ENCODE assay signal across 8 cellular contexts in the genomic region with DNA sequence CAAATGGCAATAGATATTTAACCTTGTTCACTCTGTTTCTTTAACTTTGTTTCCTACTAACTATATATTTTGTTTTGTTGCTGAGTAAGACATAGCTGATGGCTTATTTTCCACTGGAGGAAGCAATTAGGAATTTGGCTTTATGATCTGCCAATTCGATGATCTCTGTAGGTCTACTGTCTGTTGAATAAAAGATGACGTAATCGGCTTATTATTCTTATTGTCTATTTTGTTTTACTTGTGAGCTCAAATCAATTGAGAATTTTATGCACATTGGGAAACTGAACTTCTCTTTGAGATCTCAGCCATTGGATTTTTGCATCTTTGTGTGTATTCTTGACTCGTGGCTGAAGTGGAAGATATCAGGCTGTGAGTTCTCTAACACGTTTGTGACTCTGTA.
"Had no signal": no experiment of that assay in that cellular context is flagged by ENCODE, and none has a peak within 500 bp of the region (broad histone marks: within the 10 kb centered on the region; RNA-seq: fewer than 3 reads in every experiment).

No MANE protein-coding gene starts in this region.

- H3K4me2 ChIP-seq: GM23338, KMS-11 had no signal

- H3K9ac ChIP-seq: KMS-11 had no signal

- ATAC-seq: GM23338, HCT116 had no signal

- H3K4me1 Mint-ChIP-seq: GM23338 had no signal

- FAIRE-seq: H1, HTR-8/SVneo had no signal

- H2AFZ ChIP-seq: GM23338 had no signal

- H3K27ac ChIP-seq: KMS-11 had no signal

- H3K4me3 ChIP-seq: GM23338, HAP-1 had no signal

- H3K9me3 ChIP-seq: HAP-1 had no signal

- H3K4me1 ChIP-seq: HAP-1 had no signal

- DNase-seq: H7, KBM-7 had no signal

- H3K4me3 Mint-ChIP-seq: GM23338 had no signal

- H3K36me3 ChIP-seq: HAP-1 had no signal

- H3K27ac Mint-ChIP-seq: GM23338 had no signal
